ENCODE assay signal across 9 cellular contexts in the genomic region with DNA sequence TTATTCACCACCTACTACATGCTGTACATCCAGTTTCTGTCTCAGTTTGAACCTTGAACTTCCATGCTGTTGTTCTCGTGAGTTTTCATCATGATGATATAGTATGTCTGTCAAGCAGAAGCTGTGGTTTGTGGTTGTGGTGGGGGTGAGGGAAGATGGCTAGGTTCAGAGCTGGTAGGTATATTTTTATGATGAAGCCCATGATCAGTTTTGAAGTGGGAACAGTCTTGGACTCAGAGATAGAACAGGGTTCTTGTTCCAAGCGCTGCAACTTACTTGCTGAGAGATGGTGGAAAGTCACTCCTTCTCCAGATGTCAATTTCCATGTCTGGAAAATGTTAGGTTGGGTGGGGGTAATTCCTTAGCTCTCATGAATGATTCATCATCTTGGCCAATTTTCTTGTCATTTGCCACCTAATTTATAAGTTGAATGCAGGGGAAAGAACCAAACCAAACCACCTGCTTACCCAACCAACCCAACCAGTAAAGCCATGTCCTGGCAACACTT. TPM values are rescaled to one million over a fixed set of nuclear protein-coding genes. Genes with fewer than 3 reads are reported as not detected.
DNase-seq lines count a peak whose midpoint lies in the region; ATAC-seq and TF ChIP-seq lines count a peak whose summit lies in the region.
"Had no signal": no experiment of that assay in that cellular context is flagged by ENCODE, and none has a peak within 500 bp of the region (broad histone marks: within the 10 kb centered on the region; RNA-seq: fewer than 3 reads in every experiment).

No MANE protein-coding gene starts in this region.

- H3K27ac Mint-ChIP-seq in CD8-positive, alpha-beta T cell = peak overlapping the region; percentile 4
- peak overlapping the region; percentile 10 for H3K27ac Mint-ChIP-seq in activated naive CD8-positive, alpha-beta T cell treated with anti-CD3 and anti-CD28 coated beads, Interleukin-2, amount 10 ng/mL, durations not matched to agents 7 days and 5 days
- H3K27ac Mint-ChIP-seq in mesothelial cell of epicardium = no peak overlapping the region

- H3K9me3 ChIP-seq in CD8-positive, alpha-beta T cell (ENCODE audit: low read length) = no peaks in the 10 kb centered on the region
- H3K9me3 ChIP-seq: SJSA1 had no signal

- no peaks in the 10 kb centered on the region for H3K9me3 Mint-ChIP-seq in CD8-positive, alpha-beta T cell
- no peaks in the 10 kb centered on the region for H3K9me3 Mint-ChIP-seq in activated naive CD8-positive, alpha-beta T cell treated with anti-CD3 and anti-CD28 coated beads, Interleukin-2, amount 10 ng/mL, durations not matched to agents 7 days and 5 days
- no peaks in the 10 kb centered on the region for H3K9me3 Mint-ChIP-seq in mesothelial cell of epicardium

- H3K27ac ChIP-seq in CD8-positive, alpha-beta T cell (ENCODE audit: low read depth, low read length) = no peak overlapping the region
- H3K27ac ChIP-seq: SJSA1 had no signal

- intact Hi-C loops in CD8-positive, alpha-beta T cell (cut with DNase I, micrococcal nuclease) = no loop called here
- intact Hi-C loops in posterior cingulate gyrus (cut with DNase I) = no loop called here

- ATAC-seq in CD8-positive, alpha-beta T cell = peak; percentile 68
- ATAC-seq in GM19463 (IDR thresholded peaks at IDR 0.05; ENCODE audit: unreplicated experiment) = peak; percentile 41
- ATAC-seq in activated naive CD8-positive, alpha-beta T cell treated with anti-CD3 and anti-CD28 coated beads, Interleukin-2, amount 10 ng/mL, durations not matched to agents 7 days and 5 days (ENCODE audit: low read depth) = peak; percentile 77
- no peak for ATAC-seq in GM21737 (IDR thresholded peaks at IDR 0.05; ENCODE audit: unreplicated experiment)

- H3K36me3 Mint-ChIP-seq in CD8-positive, alpha-beta T cell = no peaks in the 10 kb centered on the region
- no peaks in the 10 kb centered on the region for H3K36me3 Mint-ChIP-seq in activated naive CD8-positive, alpha-beta T cell treated with anti-CD3 and anti-CD28 coated beads, Interleukin-2, amount 10 ng/mL, durations not matched to agents 7 days and 5 days
- no peaks in the 10 kb centered on the region for H3K36me3 Mint-ChIP-seq in mesothelial cell of epicardium

- no peak overlapping the region for H3K4me3 ChIP-seq in CD8-positive, alpha-beta T cell (ENCODE audit: low read depth, low read length)
- H3K4me3 ChIP-seq: SJSA1 had no signal

- H3K4me1 ChIP-seq in CD8-positive, alpha-beta T cell (ENCODE audit: insufficient read depth, low read length) = peaks cover 4% of the 10 kb centered on the region

- POLR2A ChIA-PET in CD8-positive, alpha-beta T cell (lab: Charles Lee) = no interaction called here
- POLR2A ChIA-PET in activated naive CD8-positive, alpha-beta T cell treated with anti-CD3 and anti-CD28 coated beads, Interleukin-2, amount 10 ng/mL, durations not matched to agents 7 days and 5 days (lab: Charles Lee) = interaction anchor here (1.6 to 3.0 kb wide), 2 partner anchors 16 to 21 kb away, joined by 11 to 28 read pairs; a partner anchor contains a TSS

- H3K27me3 ChIP-seq in CD8-positive, alpha-beta T cell (ENCODE audit: insufficient read depth, low read length) = no peaks in the 10 kb centered on the region
- H3K27me3 ChIP-seq: SJSA1 had no signal

- no peak for TF ChIP-seq CTCF in CD8-positive, alpha-beta T cell (IDR thresholded peaks at IDR 0.05)
- TF ChIP-seq CTCF in mesothelial cell of epicardium (IDR thresholded peaks at IDR 0.05; ENCODE audit: unreplicated experiment) = no peak

- CTCF ChIA-PET in CD8-positive, alpha-beta T cell (lab: Charles Lee) = interaction anchor here (1.3 kb wide), 1 partner anchor 84 kb away, joined by 3 read pairs; no protein-coding TSS in a partner anchor

- H3K4me3 Mint-ChIP-seq in CD8-positive, alpha-beta T cell = no peak overlapping the region
- peak overlapping the region; percentile 3 for H3K4me3 Mint-ChIP-seq in activated naive CD8-positive, alpha-beta T cell treated with anti-CD3 and anti-CD28 coated beads, Interleukin-2, amount 10 ng/mL, durations not matched to agents 7 days and 5 days
- H3K4me3 Mint-ChIP-seq in mesothelial cell of epicardium = no peak overlapping the region

- H3K27me3 Mint-ChIP-seq in CD8-positive, alpha-beta T cell (ENCODE audit: low read depth) = peaks cover 6% of the 10 kb centered on the region
- H3K27me3 Mint-ChIP-seq in activated naive CD8-positive, alpha-beta T cell treated with anti-CD3 and anti-CD28 coated beads, Interleukin-2, amount 10 ng/mL, durations not matched to agents 7 days and 5 days = peaks cover 26% of the 10 kb centered on the region
- H3K27me3 Mint-ChIP-seq in mesothelial cell of epicardium (ENCODE audit: low read depth) = peaks cover 6% of the 10 kb centered on the region

- H3K4me1 Mint-ChIP-seq in CD8-positive, alpha-beta T cell (ENCODE audit: low read depth) = peaks cover 21% of the 10 kb centered on the region
- H3K4me1 Mint-ChIP-seq in activated naive CD8-positive, alpha-beta T cell treated with anti-CD3 and anti-CD28 coated beads, Interleukin-2, amount 10 ng/mL, durations not matched to agents 7 days and 5 days = peaks cover 30% of the 10 kb centered on the region
- peaks cover 16% of the 10 kb centered on the region for H3K4me1 Mint-ChIP-seq in mesothelial cell of epicardium

- H3K36me3 ChIP-seq in CD8-positive, alpha-beta T cell (ENCODE audit: insufficient read depth, low read length) = no peaks in the 10 kb centered on the region
- H3K36me3 ChIP-seq: SJSA1 had no signal

- DNase-seq in CD8-positive, alpha-beta T cell = peak in 4 of 7 experiments; percentile 13 to 60 (median 29)
- peak; percentile 90 for DNase-seq in MV-4-11 (lab: John Stamatoyannopoulos, UW)
- DNase-seq in activated naive CD8-positive, alpha-beta T cell treated with anti-CD3 and anti-CD28 coated beads, Interleukin-2, amount 10 ng/mL, durations not matched to agents 7 days and 5 days = peak; percentile 48
- DNase-seq in posterior cingulate gyrus = no peak
- DNase-seq in mesothelial cell of epicardium (ENCODE audit: low spot score in 2 of 2, unreplicated experiment in 2 of 2) = no peak
- no peak for DNase-seq in NCI-H2196 (lab: John Stamatoyannopoulos, UW; ENCODE audit: unreplicated experiment)

RNA-seq across cellular contexts. Expression of a gene that starts 21.6 kb away (rescaled TPM):
- 100 to 1,000 TPM in 1 of 2 experiments, 10 to 100 TPM in 1; 96.2 to 101 TPM for total RNA-seq in CD8-positive, alpha-beta T cell
- 10 to 100 TPM; 25.3 to 26.7 TPM for total RNA-seq in activated naive CD8-positive, alpha-beta T cell treated with anti-CD3 and anti-CD28 coated beads, Interleukin-2, amount 10 ng/mL, durations not matched to agents 7 days and 5 days
- 7.6 to 10.9 TPM (median 9.9 TPM) in 3 replicates for total RNA-seq in mesothelial cell of epicardium

Comparison
In these comparisons a context has a peak if more than half of its experiments do, and no peak if none do; other contexts are left out.
1. DNase-seq: peak in CD8-positive, alpha-beta T cell (4 of 7), MV-4-11 (single experiment) and activated naive CD8-positive, alpha-beta T cell treated with anti-CD3 and anti-CD28 coated beads, Interleukin-2, amount 10 ng/mL, durations not matched to agents 7 days and 5 days (single experiment); none in posterior cingulate gyrus (0 of 10), mesothelial cell of epicardium (0 of 2) and NCI-H2196 (single experiment).